9 cellular contexts compared by ENCODE assay signal in the genomic region with DNA sequence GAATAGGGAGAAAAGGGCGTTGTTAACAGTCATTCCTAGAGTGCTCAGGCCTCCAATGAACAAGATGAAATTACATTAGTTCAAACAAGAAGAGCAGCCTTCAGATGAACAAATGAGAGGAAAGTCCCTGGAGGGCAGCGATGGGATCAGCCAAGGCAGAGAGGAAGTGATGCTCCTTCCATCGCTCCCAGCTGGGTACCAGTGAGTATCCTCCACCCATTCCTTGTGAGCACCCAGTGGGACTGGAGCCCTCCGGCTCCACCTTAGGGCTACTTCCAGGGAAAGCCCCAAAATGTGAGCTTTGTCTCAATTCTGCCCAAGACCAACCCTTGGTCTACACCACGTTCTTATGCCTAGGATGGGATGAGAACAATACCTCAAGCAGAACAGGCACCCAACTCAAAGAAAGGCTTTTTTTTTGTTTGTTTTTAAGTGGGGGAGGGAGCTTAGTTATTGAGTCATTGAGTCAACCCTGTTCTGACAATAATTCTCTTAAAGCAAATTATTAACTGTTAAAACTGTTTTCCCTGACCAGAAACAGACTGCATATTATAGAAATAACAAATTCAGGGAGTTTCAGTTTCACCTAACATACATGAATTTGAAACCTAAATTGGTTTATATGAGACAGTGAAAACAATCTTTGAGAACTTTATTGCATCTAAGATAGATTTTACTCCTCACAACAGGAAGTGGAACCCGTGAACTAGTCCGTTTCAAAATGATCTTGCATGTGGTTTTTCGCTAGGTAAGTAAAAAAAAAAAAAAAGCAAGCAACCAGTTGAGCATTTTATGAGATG.
DNase-seq lines count a peak whose midpoint lies in the region; ATAC-seq and TF ChIP-seq lines count a peak whose summit lies in the region.
"Had no signal": no experiment of that assay in that cellular context is flagged by ENCODE, and none has a peak within 500 bp of the region (broad histone marks: within the 10 kb centered on the region; RNA-seq: fewer than 3 reads in every experiment).

No MANE protein-coding gene starts in this region.

- H3K4me1 Mint-ChIP-seq in activated T-helper 2 cell treated with anti-CD3 and anti-CD28 coated beads, Interferon-gamma antibody, Interleukin-2, Interleukin-4, amounts not matched to agents 10 μg/mL and 5 μg/mL and 100 μg/mL, durations not matched to agents 14 hours and 24 hours and 36 hours (ENCODE audit: low read depth) = peaks cover 67% of the 10 kb centered on the region

- in situ Hi-C loops in ACHN (cut with HindIII; ENCODE audit: low pct_ligation_motif_present, low pct_unique_long_range_greater_than_20kb, low sequenced_read_pairs) = no loop called here

- peak overlapping the region; percentile 41 for H3K4me3 Mint-ChIP-seq in activated T-helper 2 cell treated with anti-CD3 and anti-CD28 coated beads, Interferon-gamma antibody, Interleukin-2, Interleukin-4, amounts not matched to agents 10 μg/mL and 5 μg/mL and 100 μg/mL, durations not matched to agents 14 hours and 24 hours and 36 hours (ENCODE audit: low read depth)

- H3K36me3 ChIP-seq in prostate gland (no peaks in the 10 kb centered on the region), smooth muscle cell (ENCODE audit: low read depth) (no peaks in the 10 kb centered on the region)

- H3K4me3 ChIP-seq in prostate gland (no peak overlapping the region), smooth muscle cell (no peak overlapping the region)

- H3K27ac ChIP-seq in prostate gland (peak overlapping the region in 1 of 2 donors; percentile 3), smooth muscle cell (ENCODE audit: low read depth) (no peak overlapping the region)
- H3K27ac ChIP-seq: parathyroid adenoma had no signal

- no peaks in the 10 kb centered on the region for H3F3A ChIP-seq in smooth muscle cell (ENCODE audit: low read depth)

- ATAC-seq in GM19043 (IDR thresholded peaks at IDR 0.05; ENCODE audit: low read depth, unreplicated experiment) = peak; percentile 60
- ATAC-seq in HG03135 (IDR thresholded peaks at IDR 0.05; ENCODE audit: unreplicated experiment) = peak; percentile 67

- peak overlapping the region; percentile 77 for H3K27ac Mint-ChIP-seq in activated T-helper 2 cell treated with anti-CD3 and anti-CD28 coated beads, Interferon-gamma antibody, Interleukin-2, Interleukin-4, amounts not matched to agents 10 μg/mL and 5 μg/mL and 100 μg/mL, durations not matched to agents 14 hours and 24 hours and 36 hours

- H3K9ac ChIP-seq in smooth muscle cell (ENCODE audit: low read depth) = no peak overlapping the region
- H3K9ac ChIP-seq: parathyroid adenoma had no signal

- intact Hi-C loops in activated T-helper 2 cell treated with anti-CD3 and anti-CD28 coated beads, Interferon-gamma antibody, Interleukin-2, Interleukin-4, amounts not matched to agents 10 μg/mL and 5 μg/mL and 100 μg/mL, durations not matched to agents 14 hours and 24 hours and 36 hours (cut with micrococcal nuclease) = loop anchor here (1.0 to 5.0 kb wide), 8 partner anchors 8 to 1267 kb away; a partner anchor contains a TSS
- intact Hi-C loops in prostate gland (cut with DNase I) = no loop called here

- H3K9me3 Mint-ChIP-seq in activated T-helper 2 cell treated with anti-CD3 and anti-CD28 coated beads, Interferon-gamma antibody, Interleukin-2, Interleukin-4, amounts not matched to agents 10 μg/mL and 5 μg/mL and 100 μg/mL, durations not matched to agents 14 hours and 24 hours and 36 hours = peaks cover 7% of the 10 kb centered on the region

- H4K20me1 ChIP-seq in smooth muscle cell (ENCODE audit: low read depth) = no peaks in the 10 kb centered on the region

- no peak for TF ChIP-seq POLR2A in prostate gland (IDR thresholded peaks at IDR 0.05)

- H2AFZ ChIP-seq in smooth muscle cell (ENCODE audit: low read depth) = no peak overlapping the region
- H2AFZ ChIP-seq: parathyroid adenoma had no signal

- DNase-seq in ACHN (peak; percentile 65), prostate gland (ENCODE audit: low spot score) (no peak), NCI-H2227 (lab: John Stamatoyannopoulos, UW; ENCODE audit: unreplicated experiment) (no peak), HPDE6-E6E7 (ENCODE audit: extremely low spot score) (no peak), smooth muscle cell (lab: John Stamatoyannopoulos, UW; ENCODE audit: unreplicated experiment) (no peak)
- peak; percentile 23 for DNase-seq in activated T-helper 2 cell treated with anti-CD3 and anti-CD28 coated beads, Interferon-gamma antibody, Interleukin-2, Interleukin-4, amounts not matched to agents 10 μg/mL and 5 μg/mL and 100 μg/mL, durations not matched to agents 14 hours and 24 hours and 36 hours (ENCODE audit: low spot score)

- TF ChIP-seq CTCF in prostate gland (IDR thresholded peaks at IDR 0.05) (no peak), smooth muscle cell (IDR thresholded peaks at IDR 0.05; ENCODE audit: borderline replicate concordance, insufficient read depth, poor library complexity, severe bottlenecking) (no peak)

- no peaks in the 10 kb centered on the region for H3K4me1 ChIP-seq in prostate gland (replicated peaks)
- peaks cover 22% of the 10 kb centered on the region for H3K4me1 ChIP-seq in smooth muscle cell (ENCODE audit: low read depth)
- H3K4me1 ChIP-seq: parathyroid adenoma had no signal

- H3K27me3 Mint-ChIP-seq in activated T-helper 2 cell treated with anti-CD3 and anti-CD28 coated beads, Interferon-gamma antibody, Interleukin-2, Interleukin-4, amounts not matched to agents 10 μg/mL and 5 μg/mL and 100 μg/mL, durations not matched to agents 14 hours and 24 hours and 36 hours (ENCODE audit: low read depth) = peaks cover 27% of the 10 kb centered on the region

- H3K79me2 ChIP-seq in smooth muscle cell (ENCODE audit: low read depth) = no peaks in the 10 kb centered on the region
- H3K79me2 ChIP-seq: parathyroid adenoma had no signal

- H3K9me3 ChIP-seq in prostate gland = no peaks in the 10 kb centered on the region
- no peaks in the 10 kb centered on the region for H3K9me3 ChIP-seq in smooth muscle cell (replicated peaks; ENCODE audit: low read depth)

- no peak overlapping the region for H3K4me2 ChIP-seq in smooth muscle cell

- peaks cover 12% of the 10 kb centered on the region for H3K36me3 Mint-ChIP-seq in activated T-helper 2 cell treated with anti-CD3 and anti-CD28 coated beads, Interferon-gamma antibody, Interleukin-2, Interleukin-4, amounts not matched to agents 10 μg/mL and 5 μg/mL and 100 μg/mL, durations not matched to agents 14 hours and 24 hours and 36 hours (ENCODE audit: low read depth)

- H3K27me3 ChIP-seq in prostate gland (replicated peaks; ENCODE audit: insufficient read depth) (no peaks in the 10 kb centered on the region), smooth muscle cell (ENCODE audit: low read depth) (no peaks in the 10 kb centered on the region)

- WGBS in prostate gland = 71% methylated on average over 8 of the region's 8 CpGs
- 88% methylated on average over 8 of the region's 8 CpGs for WGBS in smooth muscle cell (ENCODE audit: low lambda C conversion rate)

Comparison
In these comparisons a context has a peak if more than half of its experiments do, and no peak if none do; other contexts are left out.
1. DNase-seq: peak in ACHN (single experiment) and activated T-helper 2 cell treated with anti-CD3 and anti-CD28 coated beads, Interferon-gamma antibody, Interleukin-2, Interleukin-4, amounts not matched to agents 10 μg/mL and 5 μg/mL and 100 μg/mL, durations not matched to agents 14 hours and 24 hours and 36 hours (single experiment); none in prostate gland (single experiment), NCI-H2227 (single experiment), HPDE6-E6E7 (single experiment) and smooth muscle cell (single experiment).